In genomic region chr12:42125372-42125767, GRCh38 we compare ENCODE assay signal across 1 cellular context.
TF ChIP-seq lines count a peak whose summit lies in the region.

No MANE protein-coding gene starts in this region.

TF ChIP-seq in WTC11, 78 proteins besides CTCF, POLR2A, EP300 and RAD21 (continued from another document):
- no peak for TF ChIP-seq SOX15 (CRISPR knock-in tag; IDR thresholded peaks at IDR 0.05)
- TF ChIP-seq CREM (CRISPR knock-in tag; IDR thresholded peaks at IDR 0.05): no peak
TF ChIP-seq in WTC11: peak in this region for 0.
